Comparison of ENCODE assay signal across 1 cellular context in genomic region chr14:103496776-103497175, GRCh38.
TF ChIP-seq lines count a peak whose summit lies in the region.

No MANE protein-coding gene starts in this region.

TF ChIP-seq in HepG2, 621 proteins besides CTCF, POLR2A, EP300 and RAD21:
- 0 out of 2 replicates have a peak, but pooled peaks have one; percentile 33 for TF ChIP-seq ZNF770 (CRISPR knock-in tag; IDR thresholded peaks at IDR 0.05)
- no peak for TF ChIP-seq ZNF264 (CRISPR knock-in tag; IDR thresholded peaks at IDR 0.05)
